18 cellular contexts compared by ENCODE assay signal in genomic region chr20:35657271-35657670, GRCh38. TPM values are rescaled to one million over a fixed set of nuclear protein-coding genes. Genes with fewer than 3 reads are reported as not detected.
DNase-seq lines count a peak whose midpoint lies in the region; ATAC-seq and TF ChIP-seq lines count a peak whose summit lies in the region.
"Had no signal": no experiment of that assay in that cellular context is flagged by ENCODE, and none has a peak within 500 bp of the region (broad histone marks: within the 10 kb centered on the region; RNA-seq: fewer than 3 reads in every experiment).

No MANE protein-coding gene starts in this region.

- H3K36me3 ChIP-seq in vagina, result peaks cover 0 to 30% of the 10 kb centered on the region in 2 donors
- H3K36me3 ChIP-seq in effector memory CD4-positive, alpha-beta T cell (ENCODE audit: control insufficient read depth, insufficient read depth, low read length), result peaks cover 29% of the 10 kb centered on the region

- H3K27ac ChIP-seq in vagina, result no peak overlapping the region
- no peak overlapping the region for H3K27ac ChIP-seq in effector memory CD4-positive, alpha-beta T cell (ENCODE audit: insufficient read depth, low read length, poor library complexity, severe bottlenecking)
- H3K27ac ChIP-seq: A549, prostate gland, SJSA1 had no signal

- intact Hi-C loops in vagina (cut with DNase I), result no loop called here

- H3K4me3 ChIP-seq in vagina, result no peak overlapping the region
- H3K4me3 ChIP-seq in effector memory CD4-positive, alpha-beta T cell (ENCODE audit: insufficient read depth, low read depth, low read length, poor library complexity, severe bottlenecking), result no peak overlapping the region
- H3K4me3 ChIP-seq: A549, prostate gland, SJSA1 had no signal

- peaks cover 44% of the 10 kb centered on the region for H3K4me1 Mint-ChIP-seq in T-helper 1 cell treated with Interleukin-12 subunit alpha and Interleukin-12 subunit beta and Interleukin-4 antibody, amounts not matched to agents 30 μg/mL and 1 μg/mL, for 36 hours (ENCODE audit: low read depth)
- H3K4me1 Mint-ChIP-seq in IgD-negative memory B cell (peaks cover 43 to 46% (median 46%) of the 10 kb centered on the region in 3 donors), brain (peaks cover 60% of the 10 kb centered on the region)
- H3K4me1 Mint-ChIP-seq in natural killer cell treated with Interleukin-12 subunit alpha and Interleukin-12 subunit beta and Interleukin-15 and Interleukin-18, amount 100 ng/mL, for 72 hours (ENCODE audit: low read depth in 2 of 2), result peaks cover 41 to 43% of the 10 kb centered on the region in 2 donors

- H3K4me3 Mint-ChIP-seq in T-helper 1 cell treated with Interleukin-12 subunit alpha and Interleukin-12 subunit beta and Interleukin-4 antibody, amounts not matched to agents 30 μg/mL and 1 μg/mL, for 36 hours, result peak overlapping the region; percentile 0
- H3K4me3 Mint-ChIP-seq in IgD-negative memory B cell (peak overlapping the region in 3 of 4 donors; percentile 3 to 75 (median 44)), brain (peak overlapping the region in 4 of 5 experiments; percentile 2 to 54 (median 16))
- H3K4me3 Mint-ChIP-seq in natural killer cell treated with Interleukin-12 subunit alpha and Interleukin-12 subunit beta and Interleukin-15 and Interleukin-18, amount 100 ng/mL, for 72 hours, result peak overlapping the region; percentile 47

- no peak for ATAC-seq in natural killer cell treated with Interleukin-12 subunit alpha and Interleukin-12 subunit beta and Interleukin-15 and Interleukin-18, amount 100 ng/mL, for 72 hours
- ATAC-seq in activated CD4-positive, CD25-positive, alpha-beta regulatory T cell treated with anti-CD3 and anti-CD28 coated beads, Interleukin-2, amount 50 U/mL, for 24 hours, result no peak
- ATAC-seq: A549 had no signal

- no peak for DNase-seq in T-helper 1 cell
- no peak for DNase-seq in natural killer cell treated with Interleukin-12 subunit alpha and Interleukin-12 subunit beta and Interleukin-15 and Interleukin-18, amount 100 ng/mL, for 72 hours (ENCODE audit: low spot score)
- DNase-seq in vagina (ENCODE audit: extremely low spot score in 2 of 2), result no peak
- DNase-seq in effector memory CD4-positive, alpha-beta T cell, result no peak
- DNase-seq: Caco-2; cortex of kidney; KG1; kidney glomerular epithelial cell; NCI-H1417; NCI-H446 treated with DMSO at 0.1 percent for 48 hours; stimulated activated CD4-positive, alpha-beta T cell treated with anti-CD3 and anti-CD28 coated beads, Interleukin-12 subunit alpha, Interleukin-12 subunit beta, amount 100 ng/mL, for 4 hours had no signal

- H3K27ac Mint-ChIP-seq in T-helper 1 cell treated with Interleukin-12 subunit alpha and Interleukin-12 subunit beta and Interleukin-4 antibody, amounts not matched to agents 30 μg/mL and 1 μg/mL, for 36 hours, result peak overlapping the region; percentile 13
- peak overlapping the region; percentile 10 to 78 (median 55) for H3K27ac Mint-ChIP-seq in IgD-negative memory B cell
- peak overlapping the region in 2 of 5 experiments; percentile 1 to 3 for H3K27ac Mint-ChIP-seq in brain
- H3K27ac Mint-ChIP-seq in natural killer cell treated with Interleukin-12 subunit alpha and Interleukin-12 subunit beta and Interleukin-15 and Interleukin-18, amount 100 ng/mL, for 72 hours, result peak overlapping the region; percentile 22 to 56

- no peaks in the 10 kb centered on the region for H3K27me3 Mint-ChIP-seq in T-helper 1 cell treated with Interleukin-12 subunit alpha and Interleukin-12 subunit beta and Interleukin-4 antibody, amounts not matched to agents 30 μg/mL and 1 μg/mL, for 36 hours (ENCODE audit: low read depth)
- H3K27me3 Mint-ChIP-seq in IgD-negative memory B cell (no peaks in the 10 kb centered on the region), brain (no peaks in the 10 kb centered on the region)
- H3K27me3 Mint-ChIP-seq in natural killer cell treated with Interleukin-12 subunit alpha and Interleukin-12 subunit beta and Interleukin-15 and Interleukin-18, amount 100 ng/mL, for 72 hours, result no peaks in the 10 kb centered on the region

- peaks cover 69% of the 10 kb centered on the region for H3K4me1 ChIP-seq in vagina
- H3K4me1 ChIP-seq in effector memory CD4-positive, alpha-beta T cell (ENCODE audit: control insufficient read depth, insufficient read depth, low read length, poor library complexity, severe bottlenecking), result peaks cover 27% of the 10 kb centered on the region

- TF ChIP-seq CTCF in brain (conservative IDR thresholded peaks at IDR 0.05) (no peak), vagina (IDR thresholded peaks at IDR 0.05) (no peak)

- no peaks in the 10 kb centered on the region for H3K27me3 ChIP-seq in vagina
- H3K27me3 ChIP-seq in effector memory CD4-positive, alpha-beta T cell (replicated peaks; ENCODE audit: control insufficient read depth, insufficient read depth, low read length, poor library complexity, severe bottlenecking), result no peaks in the 10 kb centered on the region
- H3K27me3 ChIP-seq: SJSA1 had no signal

- H3K9me3 ChIP-seq in vagina, result no peaks in the 10 kb centered on the region
- H3K9me3 ChIP-seq in effector memory CD4-positive, alpha-beta T cell (ENCODE audit: control insufficient read depth, low read length), result no peaks in the 10 kb centered on the region
- H3K9me3 ChIP-seq: A549, Caco-2, prostate gland, SJSA1 had no signal

- H3K9me3 Mint-ChIP-seq in T-helper 1 cell treated with Interleukin-12 subunit alpha and Interleukin-12 subunit beta and Interleukin-4 antibody, amounts not matched to agents 30 μg/mL and 1 μg/mL, for 36 hours, result no peaks in the 10 kb centered on the region
- H3K9me3 Mint-ChIP-seq in IgD-negative memory B cell (no peaks in the 10 kb centered on the region), brain (no peaks in the 10 kb centered on the region)
- no peaks in the 10 kb centered on the region for H3K9me3 Mint-ChIP-seq in natural killer cell treated with Interleukin-12 subunit alpha and Interleukin-12 subunit beta and Interleukin-15 and Interleukin-18, amount 100 ng/mL, for 72 hours

- TF ChIP-seq POLR2A in vagina (IDR thresholded peaks at IDR 0.05), result no peak

- H3K36me3 Mint-ChIP-seq in T-helper 1 cell treated with Interleukin-12 subunit alpha and Interleukin-12 subunit beta and Interleukin-4 antibody, amounts not matched to agents 30 μg/mL and 1 μg/mL, for 36 hours (ENCODE audit: low read depth), result peaks cover 6% of the 10 kb centered on the region
- H3K36me3 Mint-ChIP-seq in IgD-negative memory B cell, result peaks cover 2% of the 10 kb centered on the region
- H3K36me3 Mint-ChIP-seq in brain, result peaks cover 30% of the 10 kb centered on the region
- peaks cover 1% of the 10 kb centered on the region for H3K36me3 Mint-ChIP-seq in natural killer cell treated with Interleukin-12 subunit alpha and Interleukin-12 subunit beta and Interleukin-15 and Interleukin-18, amount 100 ng/mL, for 72 hours

RNA-seq across cellular contexts. Expression of gene CPNE1, which starts 7.4 kb away (rescaled TPM):
- 306 TPM for polyA plus RNA-seq in IgD-negative memory B cell
- polyA plus RNA-seq in brain (ENCODE audit: insufficient read depth, low read depth, low replicate concordance), result 337 TPM
- 100 to 1,000 TPM; 266 to 324 TPM for total RNA-seq in natural killer cell treated with Interleukin-12 subunit alpha and Interleukin-12 subunit beta and Interleukin-15 and Interleukin-18, amount 100 ng/mL, for 72 hours
- total RNA-seq in vagina, result 149 TPM

RNA-seq across cellular contexts. Expression of gene RBM12, which starts 7.4 kb away (rescaled TPM):
- polyA plus RNA-seq in IgD-negative memory B cell (36.9 TPM), brain (ENCODE audit: insufficient read depth, low read depth, low replicate concordance) (40.6 TPM)
- total RNA-seq in natural killer cell treated with Interleukin-12 subunit alpha and Interleukin-12 subunit beta and Interleukin-15 and Interleukin-18, amount 100 ng/mL, for 72 hours, result 100 to 1,000 TPM; 125 to 143 TPM
- 26.8 TPM for total RNA-seq in vagina

RNA-seq across cellular contexts. Expression of gene SPAG4, which starts 41.6 kb away (rescaled TPM):
- polyA plus RNA-seq in IgD-negative memory B cell (1.9 TPM), brain (ENCODE audit: insufficient read depth, low read depth, low replicate concordance) (6.0 TPM)
- total RNA-seq in natural killer cell treated with Interleukin-12 subunit alpha and Interleukin-12 subunit beta and Interleukin-15 and Interleukin-18, amount 100 ng/mL, for 72 hours, result 1 to 10 TPM; 5.9 to 6.3 TPM
- 6.9 TPM for total RNA-seq in vagina

RNA-seq across cellular contexts. Expression of gene NFS1, which starts 41.9 kb away (rescaled TPM):
- polyA plus RNA-seq in IgD-negative memory B cell, result 18.1 TPM
- polyA plus RNA-seq in brain (ENCODE audit: insufficient read depth, low read depth, low replicate concordance), result 44.4 TPM
- 10 to 100 TPM; 27.0 to 37.4 TPM for total RNA-seq in natural killer cell treated with Interleukin-12 subunit alpha and Interleukin-12 subunit beta and Interleukin-15 and Interleukin-18, amount 100 ng/mL, for 72 hours
- total RNA-seq in vagina, result 15.2 TPM

RNA-seq across cellular contexts. Expression of gene ROMO1, which starts 41.9 kb away (rescaled TPM):
- polyA plus RNA-seq in IgD-negative memory B cell (323 TPM), brain (ENCODE audit: insufficient read depth, low read depth, low replicate concordance) (249 TPM)
- total RNA-seq in natural killer cell treated with Interleukin-12 subunit alpha and Interleukin-12 subunit beta and Interleukin-15 and Interleukin-18, amount 100 ng/mL, for 72 hours, result 100 to 1,000 TPM in 1 of 2 donors, 10 to 100 TPM in 1; 71.0 to 101 TPM
- 248 TPM for total RNA-seq in vagina
